ENCODE assay signal across 8 cellular contexts in the genomic region with DNA sequence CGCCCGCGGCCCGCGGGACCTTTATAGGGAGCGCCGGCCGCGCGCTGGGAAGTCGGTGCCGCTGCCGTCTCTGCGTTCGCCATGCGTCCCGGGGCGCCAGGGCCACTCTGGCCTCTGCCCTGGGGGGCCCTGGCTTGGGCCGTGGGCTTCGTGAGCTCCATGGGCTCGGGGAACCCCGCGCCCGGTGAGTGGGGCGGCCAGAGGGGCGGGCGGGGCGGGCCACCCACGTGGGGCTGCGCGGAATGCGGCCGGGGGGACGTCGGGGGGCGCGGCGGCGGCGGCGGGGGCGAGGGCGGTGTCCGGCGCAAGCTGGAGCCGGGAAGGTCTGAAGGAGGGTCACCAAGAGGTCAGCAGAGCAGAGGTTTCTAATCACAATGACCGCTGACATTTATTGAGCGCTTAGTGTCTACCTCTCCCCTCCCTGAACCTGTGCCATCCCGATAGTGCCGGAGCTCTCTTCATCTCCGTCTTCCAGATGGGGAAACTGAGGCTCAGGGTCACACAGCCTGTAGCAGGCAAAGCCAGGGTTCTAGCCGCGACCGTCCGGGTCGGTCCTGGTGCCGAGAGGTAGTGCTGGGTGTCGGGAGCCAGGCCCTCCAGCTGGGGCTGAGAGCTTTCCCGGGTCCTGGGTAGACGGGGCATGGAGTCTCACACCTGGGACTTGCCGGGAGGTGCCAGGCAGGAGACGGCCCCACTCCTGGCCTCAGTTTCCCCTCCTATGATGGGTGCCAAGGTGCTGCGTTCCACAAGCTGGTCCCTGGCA. TPM values are rescaled to one million over a fixed set of nuclear protein-coding genes. Genes with fewer than 3 reads are reported as not detected.
DNase-seq lines count a peak whose midpoint lies in the region; ATAC-seq and TF ChIP-seq lines count a peak whose summit lies in the region.

A gene (plus strand): TSS at position 50 of the 763 bp plus-strand sequence. CDS start 32 bp downstream, at position 82.

- no peaks in the 10 kb centered on the region for H3K36me3 ChIP-seq in CD4-positive, CD25-positive, alpha-beta regulatory T cell (ENCODE audit: control insufficient read depth, insufficient read depth, low read length)
- no peaks in the 10 kb centered on the region for H3K36me3 ChIP-seq in SJCRH30
- peaks cover 0 to 5% of the 10 kb centered on the region in 2 donors for H3K36me3 ChIP-seq in gastroesophageal sphincter
- no peaks in the 10 kb centered on the region for H3K36me3 ChIP-seq in trophoblast cell (ENCODE audit: control insufficient read depth in 1 of 2, insufficient read depth in 2 of 2, low read length in 2 of 2)

- peak within 1 kb of the TSS; percentile 58 for H3K4me2 ChIP-seq in trophoblast cell (ENCODE audit: low read length)

- H4K12ac ChIP-seq in trophoblast cell (ENCODE audit: low read depth, low read length), result peak within 1 kb of the TSS; percentile 54

- no peak for DNase-seq in CD4-positive, CD25-positive, alpha-beta regulatory T cell
- DNase-seq in SJCRH30, result no peak
- DNase-seq in trophoblast cell, result peak; percentile 45 to 66
- DNase-seq in SKM-1 (lab: John Stamatoyannopoulos, UW; ENCODE audit: unreplicated experiment), result no peak
- DNase-seq in head of caudate nucleus, result no peak
- DNase-seq in GM10266 (ENCODE audit: extremely low spot score), result no peak

- H2AK5ac ChIP-seq in trophoblast cell (ENCODE audit: low read length), result peak within 1 kb of the TSS; percentile 33

- peaks cover 0 to 14% (median 0%) of the 10 kb centered on the region in 4 donors for H3K4me1 Mint-ChIP-seq in CD4-positive, CD25-positive, alpha-beta regulatory T cell

- peaks cover 10% of the 10 kb centered on the region for H3K79me2 ChIP-seq in trophoblast cell (ENCODE audit: control insufficient read depth, insufficient read depth, low read length, poor library complexity)

- WGBS in gastroesophageal sphincter (ENCODE audit: low coverage in 1 of 2), 2 donors, result no CpG with 5 or more reads among the region's 63 CpGs
- no CpG with 5 or more reads among the region's 63 CpGs for WGBS in trophoblast cell (ENCODE audit: extremely low coverage, insufficient coverage, insufficient read length)

- peaks cover 17% of the 10 kb centered on the region for H3K79me1 ChIP-seq in trophoblast cell (ENCODE audit: low read length)

- peaks cover 14% of the 10 kb centered on the region for H3K4me1 ChIP-seq in CD4-positive, CD25-positive, alpha-beta regulatory T cell (ENCODE audit: control insufficient read depth, insufficient read depth, low read length, poor library complexity, severe bottlenecking)
- H3K4me1 ChIP-seq in SJCRH30 (peaks cover 13% of the 10 kb centered on the region), gastroesophageal sphincter (peaks cover 0 to 90% (median 27%) of the 10 kb centered on the region in 3 donors), trophoblast cell (ENCODE audit: control insufficient read depth in 1 of 2, insufficient read depth in 2 of 2, low read length in 2 of 2) (peaks cover 13 to 25% of the 10 kb centered on the region in 2 experiments)

- peak within 1 kb of the TSS; percentile 1 for H3K4ac ChIP-seq in trophoblast cell (ENCODE audit: low read depth, low read length)

- peak within 1 kb of the TSS; percentile 25 for H4K8ac ChIP-seq in trophoblast cell (ENCODE audit: low read depth, low read length)

- H3K4me3 Mint-ChIP-seq in CD4-positive, CD25-positive, alpha-beta regulatory T cell, result peak within 1 kb of the TSS; percentile 48 to 62 (median 56)

- peak within 1 kb of the TSS; percentile 67 for H2BK120ac ChIP-seq in trophoblast cell (ENCODE audit: insufficient read depth, low read length, poor library complexity)

- H2BK12ac ChIP-seq in trophoblast cell (ENCODE audit: low read length), result peak within 1 kb of the TSS; percentile 67

- TF ChIP-seq EP300 in gastroesophageal sphincter (IDR thresholded peaks at IDR 0.05), result no peak

- no peaks in the 10 kb centered on the region for H3K27me3 ChIP-seq in CD4-positive, CD25-positive, alpha-beta regulatory T cell (ENCODE audit: control insufficient read depth, insufficient read depth, low read length)
- H3K27me3 ChIP-seq in SJCRH30, result no peaks in the 10 kb centered on the region
- peaks cover 29% of the 10 kb centered on the region for H3K27me3 ChIP-seq in gastroesophageal sphincter
- no peaks in the 10 kb centered on the region for H3K27me3 ChIP-seq in trophoblast cell (ENCODE audit: insufficient read depth, low read length)

- no peaks in the 10 kb centered on the region for H3K9me3 ChIP-seq in CD4-positive, CD25-positive, alpha-beta regulatory T cell (ENCODE audit: control insufficient read depth in 2 of 2, low read length in 2 of 2)
- no peaks in the 10 kb centered on the region for H3K9me3 ChIP-seq in SJCRH30 (replicated peaks)
- no peaks in the 10 kb centered on the region for H3K9me3 ChIP-seq in gastroesophageal sphincter
- peaks cover 6% of the 10 kb centered on the region for H3K9me3 ChIP-seq in trophoblast cell (ENCODE audit: insufficient read depth, low read depth, low read length)

- no peaks in the 10 kb centered on the region for H3K9me3 Mint-ChIP-seq in CD4-positive, CD25-positive, alpha-beta regulatory T cell

- H3K9ac ChIP-seq in trophoblast cell (ENCODE audit: low read length), result peak within 1 kb of the TSS; percentile 11

- TF ChIP-seq POLR2A in gastroesophageal sphincter (IDR thresholded peaks at IDR 0.05), result peak; percentile 59 to 77

- H2AFZ ChIP-seq in trophoblast cell (ENCODE audit: insufficient read depth, low read length, poor library complexity), result no peak within 1 kb of the TSS

- H2BK5ac ChIP-seq in trophoblast cell (ENCODE audit: low read depth, low read length, poor library complexity), result peak within 1 kb of the TSS; percentile 42

- H3K27ac Mint-ChIP-seq in CD4-positive, CD25-positive, alpha-beta regulatory T cell, result no peak within 1 kb of the TSS

- no peaks in the 10 kb centered on the region for H3K36me3 Mint-ChIP-seq in CD4-positive, CD25-positive, alpha-beta regulatory T cell

- H3K27ac ChIP-seq in CD4-positive, CD25-positive, alpha-beta regulatory T cell (ENCODE audit: insufficient read depth, low read length, poor library complexity, severe bottlenecking), result no peak within 1 kb of the TSS
- H3K27ac ChIP-seq in SJCRH30 (peak within 1 kb of the TSS; percentile 24; the same call in 1 of the 2 replicates), gastroesophageal sphincter (peak within 1 kb of the TSS; percentile 75 to 99 (median 98)), trophoblast cell (ENCODE audit: low read depth, low read length) (no peak within 1 kb of the TSS)

- peak within 1 kb of the TSS; percentile 90 for H4K91ac ChIP-seq in trophoblast cell (ENCODE audit: low read depth, low read length)

- peak within 1 kb of the TSS; percentile 41 for H3K14ac ChIP-seq in trophoblast cell (ENCODE audit: low read length)

- intact Hi-C loops in head of caudate nucleus (cut with DNase I), result no loop called here

- H3K27me3 Mint-ChIP-seq in CD4-positive, CD25-positive, alpha-beta regulatory T cell, result peaks cover 19% of the 10 kb centered on the region

- H3K23ac ChIP-seq in trophoblast cell (ENCODE audit: low read length), result no peak within 1 kb of the TSS

- ATAC-seq in CD4-positive, CD25-positive, alpha-beta regulatory T cell (ENCODE audit: low read depth in 2 of 2), result no peak
- ATAC-seq in gastroesophageal sphincter (no peak), HG02642 (IDR thresholded peaks at IDR 0.05; ENCODE audit: poor library complexity, unreplicated experiment) (no peak)

- H3K4me3 ChIP-seq in CD4-positive, CD25-positive, alpha-beta regulatory T cell (ENCODE audit: low read depth, low read length), result no peak within 1 kb of the TSS
- peak within 1 kb of the TSS; percentile 52 for H3K4me3 ChIP-seq in SJCRH30
- H3K4me3 ChIP-seq in gastroesophageal sphincter, result peak within 1 kb of the TSS; percentile 46 to 89
- H3K4me3 ChIP-seq in trophoblast cell (ENCODE audit: low read depth, low read length), result peak within 1 kb of the TSS; percentile 16

- TF ChIP-seq CTCF in gastroesophageal sphincter (IDR thresholded peaks at IDR 0.05), result no peak
- no peak for TF ChIP-seq CTCF in GM10266 (IDR thresholded peaks at IDR 0.05; ENCODE audit: control insufficient read depth, insufficient read depth, low read depth, missing control alignments)

- peak within 1 kb of the TSS; percentile 48 for H3K18ac ChIP-seq in trophoblast cell (ENCODE audit: low read length)

RNA-seq across cellular contexts. Expression of the gene that starts here (rescaled TPM):
- 0.64 TPM for total RNA-seq in CD4-positive, CD25-positive, alpha-beta regulatory T cell
- 1 to 10 TPM in 1 of 4 donors, under 1 TPM in 3; 0.55 to 2.1 (median 0.71) TPM for polyA plus RNA-seq in CD4-positive, CD25-positive, alpha-beta regulatory T cell
- 6.5 and 8.0 TPM in 2 replicates for total RNA-seq in SJCRH30 (2014; rRNA removed; shearing (Covaris generic))
- 100 to 1,000 TPM; 105 to 200 (median 133) TPM for total RNA-seq in gastroesophageal sphincter
- polyA plus RNA-seq in trophoblast cell (2013), result 15.0 and 16.0 TPM in 2 replicates

Comparison
In these comparisons a context has a peak if more than half of its experiments do, and no peak if none do; other contexts are left out.
1. RNA of the gene that starts here (total RNA-seq): 105 to 200 TPM in gastroesophageal sphincter; 6.5 to 8.0 TPM in SJCRH30 and 0.64 TPM in CD4-positive, CD25-positive, alpha-beta regulatory T cell (single experiment); every median in the first group is over 10 times any median in the second.
2. DNase-seq: peak in trophoblast cell (2 of 2); none in CD4-positive, CD25-positive, alpha-beta regulatory T cell (0 of 3), SJCRH30 (0 of 2), SKM-1 (single experiment), head of caudate nucleus (0 of 42) and GM10266 (single experiment).
3. H3K27ac ChIP-seq: peak in SJCRH30 (single experiment) and gastroesophageal sphincter (4 of 4); none in CD4-positive, CD25-positive, alpha-beta regulatory T cell (single experiment) and trophoblast cell (single experiment).